Comparison of ENCODE assay signal across 26 cellular contexts in genomic region chr16:86672215-86672863, GRCh38.
"Had no signal": no experiment of that assay in that cellular context is flagged by ENCODE, and none has a peak within 500 bp of the region (broad histone marks: within the 10 kb centered on the region; RNA-seq: fewer than 3 reads in every experiment).

No MANE protein-coding gene starts in this region.

- DNase-seq: activated B cell treated with CpG ODN at 0.5 μM for 24 hours; activated CD4-positive, alpha-beta T cell treated with anti-CD3 and anti-CD28 coated beads for 36 hours; activated CD4-positive, alpha-beta T cell treated with anti-CD3 and anti-CD28 coated beads, Interleukin-2, amount 50 U/mL, for 4 hours; activated CD8-positive, alpha-beta memory T cell treated with anti-CD3 and anti-CD28 coated beads for 24 hours; activated CD8-positive, alpha-beta memory T cell treated with anti-CD3 and anti-CD28 coated beads, Interleukin-2, amount 50 U/mL, for 4 hours; activated naive CD4-positive, alpha-beta T cell; activated T-cell treated with anti-CD3 and anti-CD28 coated beads, Interleukin-2, amount 50 U/mL, for 24 hours; adrenal gland; dorsolateral prefrontal cortex; effector memory CD8-positive, alpha-beta T cell; naive thymus-derived CD4-positive, alpha-beta T cell; ovary; psoas muscle; right cardiac atrium; spleen; stimulated activated CD4-positive, alpha-beta T cell treated with anti-CD3 and anti-CD28 coated beads, Interleukin-4, amount 100 ng/mL, for 1 hour; stimulated activated naive CD4-positive, alpha-beta T cell treated with Interleukin-2 at 50 U/mL for 16 hours; T-helper 1 cell; upper lobe of right lung had no signal

- H3K27me3 Mint-ChIP-seq: activated B cell treated with CpG ODN at 0.5 μM for 24 hours; central memory CD8-positive, alpha-beta T cell had no signal

- H3K36me3 ChIP-seq: adrenal gland, ascending aorta, esophagus muscularis mucosa, ovary, spleen, upper lobe of right lung had no signal

- H3K36me3 Mint-ChIP-seq: activated naive CD8-positive, alpha-beta T cell; naive thymus-derived CD4-positive, alpha-beta T cell had no signal

- H3K9me3 Mint-ChIP-seq: activated B cell treated with CpG ODN at 0.5 μM for 24 hours; activated T-cell treated with anti-CD3 and anti-CD28 coated beads, Interleukin-2, amount 50 U/mL, for 24 hours; activated T-helper 2 cell treated with anti-CD3 and anti-CD28 coated beads, Interferon-gamma antibody, Interleukin-2, Interleukin-4, amounts not matched to agents 10 μg/mL and 5 μg/mL and 100 μg/mL, durations not matched to agents 14 hours and 24 hours and 36 hours; central memory CD8-positive, alpha-beta T cell; effector memory CD8-positive, alpha-beta T cell had no signal

- H3K27ac ChIP-seq: adrenal gland, ascending aorta, dorsolateral prefrontal cortex, ovary, psoas muscle, spleen, upper lobe of right lung had no signal

- H3K4me3 Mint-ChIP-seq: activated B cell treated with CpG ODN at 0.5 μM for 24 hours; activated CD4-positive, alpha-beta T cell treated with anti-CD3 and anti-CD28 coated beads for 36 hours; activated naive CD8-positive, alpha-beta T cell; activated T-cell treated with anti-CD3 and anti-CD28 coated beads, Interleukin-2, amount 50 U/mL, for 24 hours; central memory CD8-positive, alpha-beta T cell; effector memory CD8-positive, alpha-beta T cell; naive thymus-derived CD4-positive, alpha-beta T cell had no signal

- H3K4me1 Mint-ChIP-seq: activated B cell treated with CpG ODN at 0.5 μM for 24 hours; central memory CD8-positive, alpha-beta T cell had no signal

- H3K4me3 ChIP-seq: adrenal gland, ascending aorta, dorsolateral prefrontal cortex, esophagus muscularis mucosa, lung, ovary, psoas muscle, spleen, upper lobe of right lung had no signal

- H3K4me1 ChIP-seq: adrenal gland had no signal

- H3K27ac Mint-ChIP-seq: activated B cell treated with CpG ODN at 0.5 μM for 24 hours; activated CD4-positive, alpha-beta T cell treated with anti-CD3 and anti-CD28 coated beads for 36 hours; activated naive CD8-positive, alpha-beta T cell; activated T-cell treated with anti-CD3 and anti-CD28 coated beads, Interleukin-2, amount 50 U/mL, for 24 hours; activated T-helper 2 cell treated with anti-CD3 and anti-CD28 coated beads, Interferon-gamma antibody, Interleukin-2, Interleukin-4, amounts not matched to agents 10 μg/mL and 5 μg/mL and 100 μg/mL, durations not matched to agents 14 hours and 24 hours and 36 hours; effector memory CD8-positive, alpha-beta T cell; naive thymus-derived CD4-positive, alpha-beta T cell had no signal

- ATAC-seq: activated CD4-positive, alpha-beta T cell treated with anti-CD3 and anti-CD28 coated beads for 36 hours; effector memory CD8-positive, alpha-beta T cell; left lobe of liver; naive thymus-derived CD4-positive, alpha-beta T cell; psoas muscle; right cardiac atrium; upper lobe of right lung had no signal

- H3K9me3 ChIP-seq: adrenal gland, ascending aorta, psoas muscle, upper lobe of right lung had no signal

- H3K27me3 ChIP-seq: adrenal gland, ascending aorta, ovary had no signal
